ENCODE assay signal across 3 cellular contexts in the genomic region with DNA sequence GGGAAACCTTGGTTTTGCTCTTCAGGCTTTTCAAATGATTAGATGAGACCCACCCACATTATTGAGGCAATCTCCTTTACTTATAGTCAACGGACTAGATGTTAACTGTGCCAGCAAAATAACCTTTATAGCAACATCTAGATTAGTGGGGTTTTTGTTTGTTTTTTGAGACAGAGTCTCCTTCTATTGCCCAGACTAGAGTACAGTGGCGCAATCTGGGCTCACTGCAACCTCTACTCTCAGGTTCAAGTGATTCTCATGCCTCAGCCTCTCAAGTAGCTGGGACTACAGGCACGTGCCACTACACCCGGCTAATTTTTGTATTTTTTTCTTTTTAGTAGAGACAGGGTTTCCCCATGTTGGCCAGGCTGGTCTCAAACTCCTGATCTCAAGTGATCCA. TPM values are rescaled to one million over a fixed set of nuclear protein-coding genes. Genes with fewer than 3 reads are reported as not detected.
"Had no signal": no experiment of that assay in that cellular context is flagged by ENCODE, and none has a peak within 500 bp of the region (broad histone marks: within the 10 kb centered on the region; RNA-seq: fewer than 3 reads in every experiment).

No MANE protein-coding gene starts in this region.

RNA-seq across cellular contexts. Expression of gene SEMA4A, which starts 36.9 kb away (rescaled TPM):
- total RNA-seq: HT1080 had no signal

RNA-seq across cellular contexts. Expression of gene BGLAP, which starts 51.7 kb away (rescaled TPM):
- total RNA-seq: GM23248, IMR-90 had no signal
